In genomic region chr3:2172561-2173171, GRCh38 we compare ENCODE assay signal across 17 cellular contexts.
DNase-seq lines count a peak whose midpoint lies in the region; ATAC-seq lines count a peak whose summit lies in the region.
"Had no signal": no experiment of that assay in that cellular context is flagged by ENCODE, and none has a peak within 500 bp of the region (broad histone marks: within the 10 kb centered on the region; RNA-seq: fewer than 3 reads in every experiment).

No MANE protein-coding gene starts in this region.

- no peaks in the 10 kb centered on the region for H3K27me3 ChIP-seq in endocrine pancreas (ENCODE audit: control insufficient read depth, insufficient read depth, low read length)

- peaks cover 6% of the 10 kb centered on the region for H3K4me1 ChIP-seq in endocrine pancreas (ENCODE audit: control insufficient read depth, insufficient read depth, low read length)
- H3K4me1 ChIP-seq: Caco-2 had no signal

- no peak overlapping the region for H3K4me3 Mint-ChIP-seq in T-helper 2 cell treated with Interferon-gamma antibody and Interleukin-4, amounts not matched to agents 5 μg/mL and 100 μg/mL, for 36 hours
- H3K4me3 Mint-ChIP-seq: B cell had no signal

- no peak for ATAC-seq in HG03175 (IDR thresholded peaks at IDR 0.05; ENCODE audit: unreplicated experiment)
- ATAC-seq: HepG2 had no signal

- no peaks in the 10 kb centered on the region for H3K36me3 ChIP-seq in endocrine pancreas (ENCODE audit: control insufficient read depth, insufficient read depth, low read length)

- peak overlapping the region; percentile 22 for H3K4me3 ChIP-seq in endocrine pancreas (ENCODE audit: control insufficient read depth, insufficient read depth, low read length)
- H3K4me3 ChIP-seq: SK-N-MC had no signal

- H3K4me1 Mint-ChIP-seq in T-helper 2 cell treated with Interferon-gamma antibody and Interleukin-4, amounts not matched to agents 5 μg/mL and 100 μg/mL, for 36 hours (ENCODE audit: low read depth) = no peaks in the 10 kb centered on the region
- H3K4me1 Mint-ChIP-seq: B cell had no signal

- H3K9ac ChIP-seq in endocrine pancreas (ENCODE audit: control insufficient read depth, insufficient read depth, low read length) = no peak overlapping the region

- H3K27me3 Mint-ChIP-seq in T-helper 2 cell treated with Interferon-gamma antibody and Interleukin-4, amounts not matched to agents 5 μg/mL and 100 μg/mL, for 36 hours (ENCODE audit: low read depth) = no peaks in the 10 kb centered on the region
- H3K27me3 Mint-ChIP-seq: B cell had no signal

- H3K9me3 ChIP-seq in endocrine pancreas (ENCODE audit: control insufficient read depth, low read length) = no peaks in the 10 kb centered on the region
- H3K9me3 ChIP-seq: Caco-2 had no signal

- no peak overlapping the region for H3K27ac Mint-ChIP-seq in T-helper 2 cell treated with Interferon-gamma antibody and Interleukin-4, amounts not matched to agents 5 μg/mL and 100 μg/mL, for 36 hours
- H3K27ac Mint-ChIP-seq: B cell had no signal

- H3K9me3 Mint-ChIP-seq in T-helper 2 cell treated with Interferon-gamma antibody and Interleukin-4, amounts not matched to agents 5 μg/mL and 100 μg/mL, for 36 hours = peaks cover 7% of the 10 kb centered on the region

- H3K36me3 Mint-ChIP-seq in T-helper 2 cell treated with Interferon-gamma antibody and Interleukin-4, amounts not matched to agents 5 μg/mL and 100 μg/mL, for 36 hours (ENCODE audit: low read depth) = no peaks in the 10 kb centered on the region

- peak in 2 of 3 experiments; percentile 49 to 76 for DNase-seq in NCI-H1417 (lab: John Stamatoyannopoulos, UW)
- DNase-seq in NCI-H1417 treated with DMSO at 0.1 percent for 48 hours (lab: John Stamatoyannopoulos, UW) = no peak
- DNase-seq in NCI-H146 (lab: John Stamatoyannopoulos, UW) = peak; percentile 77
- DNase-seq in NCI-H69 (lab: John Stamatoyannopoulos, UW) = peak; percentile 92
- DNase-seq in NK-92 (lab: John Stamatoyannopoulos, UW; ENCODE audit: unreplicated experiment) = no peak
- DNase-seq in T-helper 2 cell treated with Interferon-gamma antibody and Interleukin-4, amounts not matched to agents 5 μg/mL and 100 μg/mL, for 36 hours (ENCODE audit: low spot score) = no peak
- DNase-seq: Caco-2, KG1, NCI-H187, NCI-H524, OCI-M1, Right ventricle myocardium superior had no signal

Comparison
In these comparisons a context has a peak if more than half of its experiments do, and no peak if none do; other contexts are left out.
1. DNase-seq: peak in NCI-H1417 (2 of 3), NCI-H146 (single experiment) and NCI-H69 (single experiment); none in NCI-H1417 treated with DMSO at 0.1 percent for 48 hours (single experiment), NK-92 (single experiment) and T-helper 2 cell treated with Interferon-gamma antibody and Interleukin-4, amounts not matched to agents 5 μg/mL and 100 μg/mL, for 36 hours (single experiment).